16 cellular contexts compared by ENCODE assay signal in the genomic region with DNA sequence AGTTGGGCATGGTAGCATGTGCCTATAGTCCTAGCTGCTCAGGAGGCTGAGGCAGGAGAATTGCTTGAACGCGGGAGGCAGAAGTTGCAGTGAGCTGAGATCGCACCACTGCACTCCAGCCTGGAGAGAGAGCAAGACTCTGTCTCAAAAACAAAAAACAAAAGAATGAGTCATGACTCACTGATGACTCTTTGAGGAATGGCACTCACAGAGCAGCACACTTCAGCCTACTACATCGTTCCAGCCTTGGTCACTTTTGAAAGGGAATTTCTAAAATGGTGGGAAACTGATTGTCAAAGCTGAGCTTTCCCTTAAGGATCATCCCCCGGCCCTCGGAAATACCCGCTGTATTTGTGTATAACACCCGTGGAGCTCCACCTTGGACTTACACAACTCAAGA.
DNase-seq lines count a peak whose midpoint lies in the region; ATAC-seq and TF ChIP-seq lines count a peak whose summit lies in the region.
"Had no signal": no experiment of that assay in that cellular context is flagged by ENCODE, and none has a peak within 500 bp of the region (broad histone marks: within the 10 kb centered on the region; RNA-seq: fewer than 3 reads in every experiment).

No MANE protein-coding gene starts in this region.

- H3K9me3 ChIP-seq in PC-3 (ENCODE audit: low read length) = no peaks in the 10 kb centered on the region
- H3K9me3 ChIP-seq: upper lobe of right lung had no signal

- TF ChIP-seq CTCF in PC-3 (conservative IDR thresholded peaks at IDR 0.05; ENCODE audit: low read depth, low read length) (no peak), GM10248 (IDR thresholded peaks at IDR 0.05; ENCODE audit: control extremely low read depth, extremely low read depth, low read depth, missing control alignments) (no peak)

- ATAC-seq in PC-3 (no peak), esophagus mucosa (peak; percentile 64), HG03135 (IDR thresholded peaks at IDR 0.05; ENCODE audit: unreplicated experiment) (no peak)
- ATAC-seq: upper lobe of right lung had no signal

- H3K4me3 ChIP-seq in PC-3 (ENCODE audit: low read length) = no peak overlapping the region
- H3K4me3 ChIP-seq: upper lobe of right lung had no signal

- H3K4me1 ChIP-seq in PC-3 (ENCODE audit: insufficient read depth, low read length) = peaks cover 14% of the 10 kb centered on the region
- H3K4me1 ChIP-seq: upper lobe of right lung had no signal

- no TSS peak for BruUV-seq in PC-3 (replicated peaks; lab: Mats Ljungman, UMichigan)

- no peaks in the 10 kb centered on the region for H3K36me3 ChIP-seq in PC-3 (ENCODE audit: low read depth, low read length)
- H3K36me3 ChIP-seq: upper lobe of right lung had no signal

- H3K27ac ChIP-seq in PC-3 (ENCODE audit: low read length) = no peak overlapping the region
- H3K27ac ChIP-seq: upper lobe of right lung had no signal

- 0 out of 2 replicates have a peak, but pooled peaks cover 5% of the 10 kb centered on the region for H3K27me3 ChIP-seq in PC-3 (ENCODE audit: low read length)
- H3K27me3 ChIP-seq: upper lobe of right lung had no signal

- POLR2A ChIA-PET in PC-3 (lab: Charles Lee; ENCODE audit: unreplicated experiment) (no interaction called here), GM10248 (lab: Yijun Ruan, JAX) (interaction anchor here (0.6 kb wide), 1 partner anchor 12 kb away, joined by 3 read pairs; no protein-coding TSS in a partner anchor)

- H3K9me2 ChIP-seq in PC-3 (replicated peaks; ENCODE audit: low read length) = no peaks in the 10 kb centered on the region

- no peak overlapping the region for H2AFZ ChIP-seq in PC-3 (ENCODE audit: low read length)

- no peaks in the 10 kb centered on the region for H3K79me2 ChIP-seq in PC-3 (ENCODE audit: low read length)

- no peak overlapping the region for H3K9ac ChIP-seq in PC-3 (ENCODE audit: low read length)

- peak overlapping the region; percentile 43; the same call in 1 of the 2 replicates for H3K4me2 ChIP-seq in PC-3 (ENCODE audit: low read length)

- CTCF ChIA-PET in PC-3 (lab: Charles Lee) = no interaction called here
- CTCF ChIA-PET in GM10248 (lab: Yijun Ruan, JAX) = no interaction called here

- no peaks in the 10 kb centered on the region for H4K20me1 ChIP-seq in PC-3 (ENCODE audit: low read length)

- peak; percentile 84 for DNase-seq in GM03348 (ENCODE audit: low spot score)
- DNase-seq in PC-3 = peak; percentile 59
- peak; percentile 11 for DNase-seq in posterior vena cava (ENCODE audit: low spot score)
- no peak for DNase-seq in GM10248 (ENCODE audit: extremely low spot score)
- DNase-seq in effector CD8-positive, alpha-beta T cell (lab: John Stamatoyannopoulos, UW) = no peak
- DNase-seq in posterior cingulate gyrus = no peak
- DNase-seq: activated CD4-positive, CD25-positive, alpha-beta regulatory T cell; activated naive CD4-positive, alpha-beta T cell; effector memory CD4-positive, alpha-beta T cell; H7; kidney glomerular epithelial cell; NCI-H1436 treated with DMSO at 0.1 percent for 48 hours; RPMI8226; upper lobe of right lung had no signal

- intact Hi-C loops in PC-3 (cut with micrococcal nuclease) = no loop called here
- intact Hi-C loops in posterior vena cava (cut with DNase I) = no loop called here
- intact Hi-C loops in posterior cingulate gyrus (cut with DNase I) = no loop called here

- H3F3A ChIP-seq in PC-3 (ENCODE audit: low read length, unreplicated experiment) = no peaks in the 10 kb centered on the region

Comparison
In these comparisons a context has a peak if more than half of its experiments do, and no peak if none do; other contexts are left out.
1. DNase-seq: peak in GM03348 (single experiment), PC-3 (single experiment) and posterior vena cava (single experiment); none in GM10248 (single experiment), effector CD8-positive, alpha-beta T cell (single experiment) and posterior cingulate gyrus (0 of 10).